10 cellular contexts compared by ENCODE assay signal in the genomic region with DNA sequence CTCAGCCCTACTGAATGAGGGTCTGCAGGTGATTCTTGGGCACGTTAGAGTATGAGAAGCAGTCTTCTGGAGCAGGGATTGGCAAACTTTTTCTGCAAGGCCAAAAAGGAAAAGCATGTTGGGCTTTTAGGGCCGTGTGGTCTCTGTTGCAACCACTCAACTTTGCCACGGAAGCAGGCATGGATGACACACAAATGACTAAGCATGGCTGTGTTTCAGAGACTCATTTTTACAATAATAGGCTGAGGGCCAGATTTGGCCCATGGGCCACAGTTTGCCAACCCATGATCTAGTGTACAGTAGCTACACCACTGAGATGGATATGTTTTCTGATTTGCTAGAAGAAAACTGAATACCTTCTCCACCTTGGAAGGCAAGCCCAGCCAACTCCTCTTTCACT.
DNase-seq lines count a peak whose midpoint lies in the region; ATAC-seq and TF ChIP-seq lines count a peak whose summit lies in the region.
"Had no signal": no experiment of that assay in that cellular context is flagged by ENCODE, and none has a peak within 500 bp of the region (broad histone marks: within the 10 kb centered on the region; RNA-seq: fewer than 3 reads in every experiment).

No MANE protein-coding gene starts in this region.

- POLR2A ChIA-PET in SK-N-SH (lab: Yijun Ruan, JAX) = no interaction called here

- peak overlapping the region; percentile 42 for H3K4me2 ChIP-seq in SK-N-SH

- H3K36me3 ChIP-seq in SK-N-SH (replicated peaks in 1 of 2; ENCODE audit: control insufficient read depth in 1 of 2, insufficient read depth in 2 of 2, low read length in 1 of 2) = no peaks in the 10 kb centered on the region

- H3K27ac ChIP-seq in SK-N-SH (ENCODE audit: low read depth in 2 of 2, low read length in 1 of 2) = peak overlapping the region in 1 of 2 experiments; percentile 63; a peak in 2 of 4 replicates

- DNase-seq in GOT3 (lab: John Stamatoyannopoulos, UW) (peak; percentile 65), SK-N-SH (no peak), fibroblast of the conjunctiva (ENCODE audit: low read depth) (peak; percentile 83), skeletal muscle cell (ENCODE audit: low read depth) (peak; percentile 89), UCSD-AML1 (lab: John Stamatoyannopoulos, UW; ENCODE audit: unreplicated experiment) (no peak), DMS 273 (lab: John Stamatoyannopoulos, UW; ENCODE audit: unreplicated experiment) (no peak)
- DNase-seq: activated CD4-positive, alpha-beta memory T cell treated with anti-CD3 and anti-CD28 coated beads, Interleukin-2, amount 10 ng/mL, durations not matched to agents 7 days and 5 days; NCI-H526 had no signal

- no peaks in the 10 kb centered on the region for H3K9me3 ChIP-seq in SK-N-SH

- H3K4me3 ChIP-seq in SK-N-SH (ENCODE audit: low read depth in 2 of 2, low read length in 1 of 2) (no peak overlapping the region), skeletal muscle cell (ENCODE audit: low read depth, low read length) (no peak overlapping the region)

- H3K79me2 ChIP-seq in SK-N-SH (ENCODE audit: insufficient read depth) = no peaks in the 10 kb centered on the region

- no peaks in the 10 kb centered on the region for H3K27me3 ChIP-seq in SK-N-SH (ENCODE audit: insufficient read depth)

- H3K9ac ChIP-seq in SK-N-SH = peak overlapping the region; percentile 26; the same call in 1 of the 2 replicates

- H4K20me1 ChIP-seq in SK-N-SH (ENCODE audit: insufficient read depth) = no peaks in the 10 kb centered on the region

- WGBS in SK-N-SH (ENCODE audit: low lambda C conversion rate) = 14% methylated on average over 3 of the region's 3 CpGs

- H3F3A ChIP-seq in SK-N-SH (replicated peaks; ENCODE audit: insufficient read depth) = peaks cover 13% of the 10 kb centered on the region

- CTCF ChIA-PET in SK-N-SH (lab: Yijun Ruan, JAX) = no interaction called here

- TF ChIP-seq RAD21 in SK-N-SH (IDR thresholded peaks at IDR 0.05; ENCODE audit: low read length) = no peak

- no peaks in the 10 kb centered on the region for H3K9me2 ChIP-seq in SK-N-SH

- peak in 1 of 2 experiments; percentile 81; a peak in 1 of 4 replicates for TF ChIP-seq EP300 in SK-N-SH (IDR thresholded peaks at IDR 0.05; ENCODE audit: borderline replicate concordance in 1 of 2, low read depth in 1 of 2, low read length in 1 of 2)

- ATAC-seq in GM19023 (IDR thresholded peaks at IDR 0.05; ENCODE audit: unreplicated experiment) (no peak), GM21619 (IDR thresholded peaks at IDR 0.05; ENCODE audit: unreplicated experiment) (no peak)

- TF ChIP-seq CTCF in SK-N-SH (IDR thresholded peaks at IDR 0.05) = no peak

- H3K4me1 ChIP-seq in SK-N-SH (ENCODE audit: control insufficient read depth in 1 of 2, insufficient read depth in 2 of 2, low read depth in 1 of 2, low read length in 1 of 2) = peaks cover 0 to 12% of the 10 kb centered on the region in 2 experiments; a peak in 2 of 4 replicates

- H2AFZ ChIP-seq in SK-N-SH (ENCODE audit: low read depth) = peak overlapping the region; percentile 73; the same call in 1 of the 2 replicates

TF ChIP-seq in SK-N-SH, 30 proteins besides CTCF, POLR2A, EP300 and RAD21 (continues in another document):
- TF ChIP-seq TEAD4 (IDR thresholded peaks at IDR 0.05; ENCODE audit: borderline replicate concordance, insufficient read depth) = 0 out of 2 replicates have a peak, but pooled peaks have one; percentile 33
- TF ChIP-seq GATA2 (CRISPR knock-in tag; IDR thresholded peaks at IDR 0.05) = no peak
- no peak for TF ChIP-seq FOXM1 (IDR thresholded peaks at IDR 0.05; ENCODE audit: low read depth)
- no peak for TF ChIP-seq SMC3 (IDR thresholded peaks at IDR 0.05; ENCODE audit: low read depth, low read length)
- 0 out of 2 replicates have a peak, but pooled peaks have one; percentile 9 for TF ChIP-seq ELF1 (IDR thresholded peaks at IDR 0.05)
- TF ChIP-seq, protein P1, sequence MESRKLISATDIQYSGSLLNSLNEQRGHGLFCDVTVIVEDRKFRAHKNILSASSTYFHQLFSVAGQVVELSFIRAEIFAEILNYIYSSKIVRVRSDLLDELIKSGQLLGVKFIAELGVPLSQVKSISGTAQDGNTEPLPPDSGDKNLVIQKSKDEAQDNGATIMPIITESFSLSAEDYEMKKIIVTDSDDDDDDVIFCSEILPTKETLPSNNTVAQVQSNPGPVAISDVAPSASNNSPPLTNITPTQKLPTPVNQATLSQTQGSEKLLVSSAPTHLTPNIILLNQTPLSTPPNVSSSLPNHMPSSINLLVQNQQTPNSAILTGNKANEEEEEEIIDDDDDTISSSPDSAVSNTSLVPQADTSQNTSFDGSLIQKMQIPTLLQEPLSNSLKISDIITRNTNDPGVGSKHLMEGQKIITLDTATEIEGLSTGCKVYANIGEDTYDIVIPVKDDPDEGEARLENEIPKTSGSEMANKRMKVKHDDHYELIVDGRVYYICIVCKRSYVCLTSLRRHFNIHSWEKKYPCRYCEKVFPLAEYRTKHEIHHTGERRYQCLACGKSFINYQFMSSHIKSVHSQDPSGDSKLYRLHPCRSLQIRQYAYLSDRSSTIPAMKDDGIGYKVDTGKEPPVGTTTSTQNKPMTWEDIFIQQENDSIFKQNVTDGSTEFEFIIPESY (IDR thresholded peaks at IDR 0.05; ENCODE audit: borderline replicate concordance, low read depth) = no peak; the same call in 1 of the 2 replicates
- no peak for TF ChIP-seq RXRA (IDR thresholded peaks at IDR 0.05; ENCODE audit: borderline replicate concordance, low read depth)
- TF ChIP-seq USF2 (IDR thresholded peaks at IDR 0.05; ENCODE audit: borderline replicate concordance, low read depth, low read length) = no peak
- TF ChIP-seq FOXJ3 (CRISPR knock-in tag; IDR thresholded peaks at IDR 0.05) = no peak
- TF ChIP-seq MAX (IDR thresholded peaks at IDR 0.05; ENCODE audit: low read depth) = peak; percentile 90
- no peak; the same call in 1 of the 2 replicates for TF ChIP-seq SIN3A (IDR thresholded peaks at IDR 0.05; ENCODE audit: borderline replicate concordance, low read depth, low read length)
- no peak for TF ChIP-seq MXI1 (IDR thresholded peaks at IDR 0.05; ENCODE audit: low read depth, low read length)
- no peak for TF ChIP-seq USF1 (IDR thresholded peaks at IDR 0.05; ENCODE audit: borderline replicate concordance, low read depth)
- no peak for TF ChIP-seq RCOR1 (IDR thresholded peaks at IDR 0.05; ENCODE audit: low read length)
- 0 out of 2 replicates have a peak, but pooled peaks have one; percentile 34 for TF ChIP-seq MEF2A (IDR thresholded peaks at IDR 0.05; ENCODE audit: borderline replicate concordance, low read depth)
- TF ChIP-seq IRF3 (IDR thresholded peaks at IDR 0.05; ENCODE audit: low read depth, low read length) = no peak
- TF ChIP-seq CHD2 (IDR thresholded peaks at IDR 0.05; ENCODE audit: low read length, partially characterized antibody) = no peak
- TF ChIP-seq EZH2phosphoT487 (IDR thresholded peaks at IDR 0.05; ENCODE audit: borderline replicate concordance, low read depth) = no peak
- TF ChIP-seq POLR2AphosphoS5 (IDR thresholded peaks at IDR 0.05; ENCODE audit: low read depth, low read length) = peak; percentile 29; the same call in 1 of the 2 replicates
- TF ChIP-seq NFIC (IDR thresholded peaks at IDR 0.05; ENCODE audit: borderline replicate concordance) = peak; percentile 93
- no peak for TF ChIP-seq NRF1 (IDR thresholded peaks at IDR 0.05; ENCODE audit: low read depth, low read length)
- TF ChIP-seq TAF1 (IDR thresholded peaks at IDR 0.05; ENCODE audit: borderline replicate concordance, low read depth, low read length) = no peak
- no peak for TF ChIP-seq GABPA (IDR thresholded peaks at IDR 0.05; ENCODE audit: low read depth)
- peak; percentile 44; the same call in 1 of the 2 replicates for TF ChIP-seq PBX3 (IDR thresholded peaks at IDR 0.05)

Comparison
In these comparisons a context has a peak if more than half of its experiments do, and no peak if none do; other contexts are left out.
1. DNase-seq: peak in GOT3 (single experiment), fibroblast of the conjunctiva (single experiment) and skeletal muscle cell (single experiment); none in SK-N-SH (single experiment), UCSD-AML1 (single experiment) and DMS 273 (single experiment).